ENCODE assay signal across 9 cellular contexts in genomic region chr17:42598905-42599304, GRCh38. TPM values are rescaled to one million over a fixed set of nuclear protein-coding genes. Genes with fewer than 3 reads are reported as not detected.
DNase-seq lines count a peak whose midpoint lies in the region; ATAC-seq, FAIRE-seq and TF ChIP-seq lines count a peak whose summit lies in the region.
"Had no signal": no experiment of that assay in that cellular context is flagged by ENCODE, and none has a peak within 500 bp of the region (broad histone marks: within the 10 kb centered on the region; RNA-seq: fewer than 3 reads in every experiment).

No MANE protein-coding gene starts in this region.

- CTCF ChIA-PET in naive thymus-derived CD4-positive, alpha-beta T cell (lab: Charles Lee) = interaction anchor here (0.7 kb wide), 1 partner anchor 9 kb away, joined by 3 read pairs; no protein-coding TSS in a partner anchor

- peaks cover 4% of the 10 kb centered on the region for H3K36me3 Mint-ChIP-seq in astrocyte (ENCODE audit: low read depth, unreplicated experiment)
- peaks cover 3 to 26% (median 15%) of the 10 kb centered on the region in 5 donors for H3K36me3 Mint-ChIP-seq in naive thymus-derived CD4-positive, alpha-beta T cell

- H3K9me3 ChIP-seq in astrocyte (ENCODE audit: insufficient read depth, low read depth, low read length) = no peaks in the 10 kb centered on the region
- no peaks in the 10 kb centered on the region for H3K9me3 ChIP-seq in naive thymus-derived CD4-positive, alpha-beta T cell (ENCODE audit: control insufficient read depth in 2 of 3, low read length in 3 of 3)
- H3K9me3 ChIP-seq: HAP-1 had no signal

- H3K4me3 Mint-ChIP-seq in astrocyte (ENCODE audit: unreplicated experiment) = peak overlapping the region; percentile 40
- H3K4me3 Mint-ChIP-seq in naive thymus-derived CD4-positive, alpha-beta T cell = peak overlapping the region in 7 of 10 donors; percentile 17 to 65 (median 38)

- H3K27me3 Mint-ChIP-seq in astrocyte (ENCODE audit: low read depth, unreplicated experiment) = no peaks in the 10 kb centered on the region
- H3K27me3 Mint-ChIP-seq in naive thymus-derived CD4-positive, alpha-beta T cell = no peaks in the 10 kb centered on the region

- no peak overlapping the region for H3K27ac Mint-ChIP-seq in astrocyte (ENCODE audit: unreplicated experiment)
- H3K27ac Mint-ChIP-seq in naive thymus-derived CD4-positive, alpha-beta T cell = peak overlapping the region in 5 of 9 donors; percentile 19 to 71 (median 33)

- no peaks in the 10 kb centered on the region for H3K27me3 ChIP-seq in astrocyte (ENCODE audit: insufficient read depth, low read length)
- no peaks in the 10 kb centered on the region for H3K27me3 ChIP-seq in naive thymus-derived CD4-positive, alpha-beta T cell (ENCODE audit: control insufficient read depth in 2 of 2, insufficient read depth in 2 of 2, low read length in 2 of 2)

- no peak for ATAC-seq in naive thymus-derived CD4-positive, alpha-beta T cell
- no peak for ATAC-seq in GM19351 (IDR thresholded peaks at IDR 0.05; ENCODE audit: unreplicated experiment)
- ATAC-seq in HG03280 (IDR thresholded peaks at IDR 0.05; ENCODE audit: unreplicated experiment) = no peak

- no peak for TF ChIP-seq CTCF in astrocyte (IDR thresholded peaks at IDR 0.05; ENCODE audit: insufficient read depth, low read depth, low read length)

- no peak overlapping the region for H3K4me3 ChIP-seq in astrocyte (ENCODE audit: insufficient read depth, low read depth, low read length)
- no peak overlapping the region for H3K4me3 ChIP-seq in naive thymus-derived CD4-positive, alpha-beta T cell (ENCODE audit: low read length)
- H3K4me3 ChIP-seq: HAP-1 had no signal

- no peaks in the 10 kb centered on the region for H3K9me3 Mint-ChIP-seq in astrocyte (ENCODE audit: unreplicated experiment)
- H3K9me3 Mint-ChIP-seq in naive thymus-derived CD4-positive, alpha-beta T cell = no peaks in the 10 kb centered on the region

- H3K27ac ChIP-seq in astrocyte (ENCODE audit: low read depth, low read length) = no peak overlapping the region
- no peak overlapping the region for H3K27ac ChIP-seq in naive thymus-derived CD4-positive, alpha-beta T cell (ENCODE audit: low read depth, low read length)

- no peaks in the 10 kb centered on the region for H3K36me3 ChIP-seq in astrocyte (ENCODE audit: insufficient read depth, low read length)
- peaks cover 0 to 19% (median 3%) of the 10 kb centered on the region in 3 experiments for H3K36me3 ChIP-seq in naive thymus-derived CD4-positive, alpha-beta T cell (ENCODE audit: control insufficient read depth in 2 of 3, insufficient read depth in 3 of 3, low read length in 3 of 3)
- H3K36me3 ChIP-seq: HAP-1 had no signal

- DNase-seq in D341Med (ENCODE audit: low spot score) = peak; percentile 84
- DNase-seq in NCI-H1436 (lab: John Stamatoyannopoulos, UW) = peak; percentile 69
- no peak for DNase-seq in astrocyte (ENCODE audit: low read depth)
- DNase-seq in naive thymus-derived CD4-positive, alpha-beta T cell = no peak
- no peak for DNase-seq in dedifferentiated amniotic fluid mesenchymal stem cell (ENCODE audit: extremely low spot score)
- DNase-seq: NCI-H2081 treated with DMSO at 0.1 percent for 48 hours had no signal

- H4K20me1 ChIP-seq in astrocyte (ENCODE audit: insufficient read depth, low read length) = peaks cover 39% of the 10 kb centered on the region

- intact Hi-C loops in naive thymus-derived CD4-positive, alpha-beta T cell (cut with micrococcal nuclease) = no loop called here

- H3K4me1 ChIP-seq in astrocyte (ENCODE audit: insufficient read depth, low read length) = no peaks in the 10 kb centered on the region
- H3K4me1 ChIP-seq in naive thymus-derived CD4-positive, alpha-beta T cell (ENCODE audit: control insufficient read depth in 2 of 2, insufficient read depth in 2 of 2, low read length in 2 of 2) = peaks cover 0 to 7% of the 10 kb centered on the region in 2 donors

- POLR2A ChIA-PET in naive thymus-derived CD4-positive, alpha-beta T cell (lab: Charles Lee) = interaction anchor here (0.6 to 3.7 kb wide), 4 partner anchors 9 to 80 kb away, joined by 3 to 25 read pairs (median 4); partner anchors contain the start of genes RETREG3 and TUBG1

- no peaks in the 10 kb centered on the region for H3K4me1 Mint-ChIP-seq in astrocyte (ENCODE audit: low read depth, unreplicated experiment)
- peaks cover 13 to 48% (median 41%) of the 10 kb centered on the region in 7 donors for H3K4me1 Mint-ChIP-seq in naive thymus-derived CD4-positive, alpha-beta T cell

- peaks cover 47% of the 10 kb centered on the region for H3K79me2 ChIP-seq in astrocyte (ENCODE audit: insufficient read depth, low read length)

- no peak overlapping the region for H2AFZ ChIP-seq in astrocyte (ENCODE audit: low read depth, low read length)

- no peak for FAIRE-seq in astrocyte (lab: Jason Lieb, UNC)

- H3K4me2 ChIP-seq in astrocyte (ENCODE audit: low read length) = no peak overlapping the region

- no peak overlapping the region for H3K9ac ChIP-seq in astrocyte (ENCODE audit: low read length)

RNA-seq across cellular contexts. Expression of gene RETREG3, which starts 10.3 kb away (rescaled TPM):
- 54.3 and 60.9 TPM in 2 replicates for total RNA-seq in astrocyte
- 100 to 1,000 TPM in 2 of 5 experiments, 10 to 100 TPM in 3; 53.3 to 132 (median 75.7) TPM for total RNA-seq in naive thymus-derived CD4-positive, alpha-beta T cell
- polyA plus RNA-seq in naive thymus-derived CD4-positive, alpha-beta T cell = 100 to 1,000 TPM; 131 to 136 TPM

RNA-seq across cellular contexts. Expression of gene TUBG1, which starts 10.6 kb away (rescaled TPM):
- total RNA-seq in astrocyte = 47.2 and 51.0 TPM in 2 replicates
- total RNA-seq in naive thymus-derived CD4-positive, alpha-beta T cell = 10 to 100 TPM in 3 of 5 experiments, 1 to 10 TPM in 2; 7.8 to 54.4 (median 12.5) TPM
- polyA plus RNA-seq in naive thymus-derived CD4-positive, alpha-beta T cell = 10 to 100 TPM in 1 of 2 donors, 1 to 10 TPM in 1; 4.8 to 12.5 TPM

RNA-seq across cellular contexts. Expression of gene PSMC3IP, which starts 21.4 kb away (rescaled TPM):
- total RNA-seq in astrocyte = 5.4 and 8.7 TPM in 2 replicates
- 10 to 100 TPM in 1 of 5 experiments, 1 to 10 TPM in 4; 2.7 to 14.0 (median 5.2) TPM for total RNA-seq in naive thymus-derived CD4-positive, alpha-beta T cell
- polyA plus RNA-seq in naive thymus-derived CD4-positive, alpha-beta T cell = 1 to 10 TPM; 1.3 to 1.6 TPM

RNA-seq across cellular contexts. Expression of gene MLX, which starts 32.0 kb away (rescaled TPM):
- 26.5 and 29.9 TPM in 2 replicates for total RNA-seq in astrocyte
- 10 to 100 TPM; 35.3 to 73.9 (median 65.1) TPM for total RNA-seq in naive thymus-derived CD4-positive, alpha-beta T cell
- 10 to 100 TPM; 28.1 to 46.8 TPM for polyA plus RNA-seq in naive thymus-derived CD4-positive, alpha-beta T cell

RNA-seq across cellular contexts. Expression of gene COASY, which starts 37.0 kb away (rescaled TPM):
- total RNA-seq in astrocyte = 52.0 and 54.2 TPM in 2 replicates
- 10 to 100 TPM; 45.3 to 76.9 (median 64.5) TPM for total RNA-seq in naive thymus-derived CD4-positive, alpha-beta T cell
- polyA plus RNA-seq in naive thymus-derived CD4-positive, alpha-beta T cell = 10 to 100 TPM; 56.0 to 59.2 TPM

Comparison
In these comparisons a context has a peak if more than half of its experiments do, and no peak if none do; other contexts are left out.
1. DNase-seq: peak in D341Med (single experiment) and NCI-H1436 (single experiment); none in astrocyte (single experiment), naive thymus-derived CD4-positive, alpha-beta T cell (0 of 9) and dedifferentiated amniotic fluid mesenchymal stem cell (single experiment).